In genomic region chr12:120228291-120229070, GRCh38 we compare ENCODE assay signal across 1 cellular context.
TF ChIP-seq lines count a peak whose summit lies in the region.

No MANE protein-coding gene starts in this region.

TF ChIP-seq in SK-N-SH treated with all-trans-retinoic acid at 6 μM for 48 hours, 23 proteins besides CTCF, POLR2A, EP300 and RAD21 (continued from another document):
- TF ChIP-seq BACH2 (CRISPR knock-in tag; IDR thresholded peaks at IDR 0.05; ENCODE audit: borderline replicate concordance) (no peak), PPARA (CRISPR knock-in tag; IDR thresholded peaks at IDR 0.05; ENCODE audit: borderline replicate concordance) (no peak), TCF4 (CRISPR knock-in tag; IDR thresholded peaks at IDR 0.05; ENCODE audit: borderline replicate concordance) (no peak), ZC3H10 (CRISPR knock-in tag; IDR thresholded peaks at IDR 0.05) (no peak), CSRNP3 (CRISPR knock-in tag; IDR thresholded peaks at IDR 0.05) (no peak), CREB5 (CRISPR knock-in tag; IDR thresholded peaks at IDR 0.05; ENCODE audit: low read depth) (no peak)
